ENCODE assay signal across 19 cellular contexts in the genomic region with DNA sequence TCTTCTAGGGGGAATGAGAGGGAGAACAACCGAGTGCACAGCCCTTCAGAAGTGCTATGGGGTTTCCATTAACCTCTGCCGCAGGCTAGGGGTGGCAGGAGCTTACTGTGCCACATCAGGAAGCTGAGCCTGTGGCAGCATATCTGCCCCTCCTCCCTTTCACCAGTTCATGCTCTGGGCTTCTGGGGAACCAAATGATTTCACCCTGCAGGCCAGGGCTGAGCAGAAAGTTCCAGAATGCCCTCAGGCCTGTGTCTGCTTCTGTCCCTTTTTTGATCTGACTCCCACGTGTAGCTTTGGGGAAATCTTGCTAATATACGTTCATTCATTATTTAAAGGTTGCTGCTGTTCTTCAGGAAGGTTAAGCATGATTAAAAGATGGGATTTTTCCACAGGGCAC. TPM values are rescaled to one million over a fixed set of nuclear protein-coding genes. Genes with fewer than 3 reads are reported as not detected.
DNase-seq lines count a peak whose midpoint lies in the region; ATAC-seq and TF ChIP-seq lines count a peak whose summit lies in the region.
"Had no signal": no experiment of that assay in that cellular context is flagged by ENCODE, and none has a peak within 500 bp of the region (broad histone marks: within the 10 kb centered on the region; RNA-seq: fewer than 3 reads in every experiment).

No MANE protein-coding gene starts in this region.

- no peak overlapping the region for H3K4me3 Mint-ChIP-seq in osteocyte (ENCODE audit: unreplicated experiment)
- H3K4me3 Mint-ChIP-seq: activated naive CD4-positive, alpha-beta T cell treated with anti-CD3 and anti-CD28 coated beads for 36 hours; T-helper 2 cell treated with Interferon-gamma antibody and Interleukin-4, amounts not matched to agents 5 μg/mL and 100 μg/mL, for 36 hours had no signal

- H3K4me3 ChIP-seq in GM23248 = no peak overlapping the region
- H3K4me3 ChIP-seq: MG63 had no signal

- H3K27me3 ChIP-seq in GM23248 (replicated peaks; ENCODE audit: insufficient read depth) = no peaks in the 10 kb centered on the region
- H3K27me3 ChIP-seq: MG63 had no signal

- 81% methylated on average over 4 of the region's 4 CpGs for WGBS in GM23248 (ENCODE audit: low coverage in 1 of 2, low lambda C conversion rate in 2 of 2, missing lambda C conversion rate in 2 of 2), 2 experiments

- H3K79me2 ChIP-seq in GM23248 (ENCODE audit: insufficient read depth) = no peaks in the 10 kb centered on the region

- no peaks in the 10 kb centered on the region for H3K36me3 Mint-ChIP-seq in osteocyte (ENCODE audit: unreplicated experiment)

- H3K36me3 ChIP-seq in GM23248 (ENCODE audit: low read depth) = no peaks in the 10 kb centered on the region
- H3K36me3 ChIP-seq: MG63 had no signal

- no peaks in the 10 kb centered on the region for H3K27me3 Mint-ChIP-seq in osteocyte (ENCODE audit: unreplicated experiment)

- DNase-seq in AG08395 (ENCODE audit: low spot score) (peak; percentile 19), GM23248 (peak; percentile 34), mucosa of gallbladder (ENCODE audit: low spot score) (peak; percentile 34), osteocyte (ENCODE audit: extremely low spot score, unreplicated experiment) (no peak), cortex of kidney (lab: John Stamatoyannopoulos, UW) (no peak)
- DNase-seq in activated CD8-positive, alpha-beta memory T cell treated with anti-CD3 and anti-CD28 coated beads for 24 hours = no peak
- DNase-seq: activated CD4-positive, alpha-beta T cell treated with anti-CD3 and anti-CD28 coated beads for 4 hours; activated naive CD4-positive, alpha-beta T cell treated with anti-CD3 and anti-CD28 coated beads for 36 hours; effector CD8-positive, alpha-beta T cell; kidney glomerular epithelial cell; MG63; NCI-H1694; NCI-H345; SHP77 had no signal

- no peak overlapping the region for H3K27ac Mint-ChIP-seq in osteocyte (ENCODE audit: unreplicated experiment)
- H3K27ac Mint-ChIP-seq: activated naive CD4-positive, alpha-beta T cell treated with anti-CD3 and anti-CD28 coated beads for 36 hours; T-helper 2 cell treated with Interferon-gamma antibody and Interleukin-4, amounts not matched to agents 5 μg/mL and 100 μg/mL, for 36 hours had no signal

- H3K4me1 Mint-ChIP-seq in osteocyte (ENCODE audit: unreplicated experiment) = peaks cover 17% of the 10 kb centered on the region

- no peak overlapping the region for H3K4me2 ChIP-seq in GM23248 (ENCODE audit: unreplicated experiment)

- H3K9ac ChIP-seq in GM23248 = no peak overlapping the region

- H2AFZ ChIP-seq in GM23248 = no peak overlapping the region

- H3K4me1 ChIP-seq in GM23248 (ENCODE audit: insufficient read depth) = peaks cover 27% of the 10 kb centered on the region

- peaks cover 13% of the 10 kb centered on the region; the same call in 1 of the 2 replicates for H3F3A ChIP-seq in GM23248 (ENCODE audit: insufficient read depth)

- no peaks in the 10 kb centered on the region for H4K20me1 ChIP-seq in GM23248 (ENCODE audit: insufficient read depth)

- H3K9me2 ChIP-seq in GM23248 (ENCODE audit: insufficient read depth) = no peaks in the 10 kb centered on the region

- no peaks in the 10 kb centered on the region for H3K9me3 ChIP-seq in GM23248 (ENCODE audit: low read depth)
- H3K9me3 ChIP-seq: MG63 had no signal

- H3K9me3 Mint-ChIP-seq in osteocyte (ENCODE audit: unreplicated experiment) = no peaks in the 10 kb centered on the region
- H3K9me3 Mint-ChIP-seq: activated naive CD4-positive, alpha-beta T cell treated with anti-CD3 and anti-CD28 coated beads for 36 hours; T-helper 2 cell treated with Interferon-gamma antibody and Interleukin-4, amounts not matched to agents 5 μg/mL and 100 μg/mL, for 36 hours had no signal

- ATAC-seq in HG02884 (IDR thresholded peaks at IDR 0.05; ENCODE audit: unreplicated experiment) = no peak

- TF ChIP-seq CTCF in osteocyte (IDR thresholded peaks at IDR 0.05) = no peak

- in situ Hi-C loops in GM23248 (cut with MboI) = no loop called here

- H3K27ac ChIP-seq in GM23248 (no peak overlapping the region), cingulate gyrus (ENCODE audit: low read depth, low read length) (peak overlapping the region; percentile 70)

RNA-seq across cellular contexts. Expression of gene TMEM247, which starts 10.1 kb away (rescaled TPM):
- total RNA-seq in GM23248 (2014; rRNA removed; shearing (Covaris generic)) = not detected in 2 replicates
- not detected in 2 replicates for polyA plus RNA-seq in GM23248 (2016; fragmentation: Nextera tagmentation; extraction: Ambion mirVana)
- total RNA-seq in mucosa of gallbladder (not detected), osteocyte (not detected in 2 replicates)
- total RNA-seq: activated naive CD4-positive, alpha-beta T cell treated with anti-CD3 and anti-CD28 coated beads for 36 hours; H7 had no signal
- polyA plus RNA-seq: AG04450 had no signal

RNA-seq across cellular contexts. Expression of gene RHOQ, which starts 52.9 kb away (rescaled TPM):
- 80.1 and 81.3 TPM in 2 replicates for total RNA-seq in GM23248 (2014; rRNA removed; shearing (Covaris generic))
- 19.5 and 22.5 TPM in 2 replicates for polyA plus RNA-seq in GM23248 (2016; fragmentation: Nextera tagmentation; extraction: Ambion mirVana)
- total RNA-seq in mucosa of gallbladder (60.9 TPM), osteocyte (90.6 and 91.3 TPM in 2 replicates)

RNA-seq across cellular contexts. Expression of gene ATP6V1E2, which starts 52.9 kb away (rescaled TPM):
- total RNA-seq in GM23248 (2014; rRNA removed; shearing (Covaris generic)) = 8.6 and 10.5 TPM in 2 replicates
- polyA plus RNA-seq in GM23248 (2016; fragmentation: Nextera tagmentation; extraction: Ambion mirVana) = 4.5 and 5.0 TPM in 2 replicates
- total RNA-seq in mucosa of gallbladder = 8.3 TPM
- 8.9 and 9.3 TPM in 2 replicates for total RNA-seq in osteocyte

Comparison
In these comparisons a context has a peak if more than half of its experiments do, and no peak if none do; other contexts are left out.
1. DNase-seq: peak in AG08395 (single experiment), GM23248 (single experiment) and mucosa of gallbladder (single experiment); none in activated CD8-positive, alpha-beta memory T cell treated with anti-CD3 and anti-CD28 coated beads for 24 hours (single experiment), osteocyte (single experiment) and cortex of kidney (single experiment).